12 cellular contexts compared by ENCODE assay signal in genomic region chr2:141611-142010, GRCh38.
"Had no signal": no experiment of that assay in that cellular context is flagged by ENCODE, and none has a peak within 500 bp of the region (broad histone marks: within the 10 kb centered on the region; RNA-seq: fewer than 3 reads in every experiment).

No MANE protein-coding gene starts in this region.

- H3K4me3 ChIP-seq: esophagus muscularis mucosa, hepatocyte, neural progenitor cell, ovary, smooth muscle cell had no signal

- H3K27ac Mint-ChIP-seq: dendritic cell treated with granulocyte-macrophage colony-stimulating factor and Interleukin-4, amounts not matched to agents 40 ng/mL and 50 ng/mL, for 4 days; natural killer cell; neural progenitor cell had no signal

- H3K27me3 ChIP-seq: hepatocyte, neural progenitor cell, ovary had no signal

- H3K36me3 Mint-ChIP-seq: natural killer cell had no signal

- H3K4me3 Mint-ChIP-seq: dendritic cell treated with granulocyte-macrophage colony-stimulating factor and Interleukin-4, amounts not matched to agents 40 ng/mL and 50 ng/mL, for 4 days; natural killer cell; neural progenitor cell had no signal

- H3K79me2 ChIP-seq: hepatocyte had no signal

- H3K9me3 Mint-ChIP-seq: dendritic cell treated with granulocyte-macrophage colony-stimulating factor and Interleukin-4, amounts not matched to agents 40 ng/mL and 50 ng/mL, for 4 days; natural killer cell had no signal

- ATAC-seq: natural killer cell, right cardiac atrium had no signal

- H3K9me3 ChIP-seq: esophagus muscularis mucosa, ovary had no signal

- H3K36me3 ChIP-seq: esophagus muscularis mucosa, neural progenitor cell, ovary had no signal

- H3K4me2 ChIP-seq: hepatocyte, neural progenitor cell, smooth muscle cell had no signal

- H3K9ac ChIP-seq: neural progenitor cell had no signal

- H2AFZ ChIP-seq: hepatocyte, neural progenitor cell had no signal

- H3K4me1 ChIP-seq: esophagus muscularis mucosa, neural progenitor cell had no signal

- DNase-seq: cerebellar nuclear complex; foreskin fibroblast; natural killer cell; right cardiac atrium; stimulated activated CD4-positive, alpha-beta T cell treated with anti-CD3 and anti-CD28 coated beads, Interleukin-2, amount 100 ng/mL, for 48 hours; stimulated activated naive CD4-positive, alpha-beta T cell treated with Interleukin-2 at 50 U/mL for 16 hours had no signal

- H3K27ac ChIP-seq: esophagus muscularis mucosa, hepatocyte, neural progenitor cell, ovary had no signal
